ENCODE assay signal across 12 cellular contexts in genomic region chr6:161549977-161550655, GRCh38.
DNase-seq lines count a peak whose midpoint lies in the region; ATAC-seq, FAIRE-seq and TF ChIP-seq lines count a peak whose summit lies in the region.
"Had no signal": no experiment of that assay in that cellular context is flagged by ENCODE, and none has a peak within 500 bp of the region (broad histone marks: within the 10 kb centered on the region; RNA-seq: fewer than 3 reads in every experiment).

No MANE protein-coding gene starts in this region.

- TF ChIP-seq RAD21 in HepG2 (CRISPR knock-in tag; IDR thresholded peaks at IDR 0.05), result no peak

- DNase-seq in NCI-H1417 (lab: John Stamatoyannopoulos, UW) (peak in 2 of 3 experiments; percentile 11 to 52), NCI-H1417 treated with DMSO at 0.1 percent for 48 hours (lab: John Stamatoyannopoulos, UW) (no peak), LNCaP clone FGC (ENCODE audit: low read depth) (peak; percentile 44), SHP77 treated with DMSO at 0.1 percent for 48 hours (lab: John Stamatoyannopoulos, UW) (peak; percentile 97), HepG2 (ENCODE audit: low spot score) (peak; percentile 30)
- DNase-seq in stimulated activated naive CD4-positive, alpha-beta T cell treated with Interleukin-2 at 50 U/mL for 16 hours (lab: John Stamatoyannopoulos, UW), result no peak
- DNase-seq in activated CD8-positive, alpha-beta memory T cell treated with anti-CD3 and anti-CD28 coated beads, Interleukin-2, amount 50 U/mL, for 48 hours, result no peak
- no peak for DNase-seq in natural killer cell treated with Interleukin-12 subunit alpha and Interleukin-12 subunit beta and Interleukin-15 and Interleukin-18, amount 100 ng/mL, for 72 hours (ENCODE audit: low spot score)
- DNase-seq: central memory CD4-positive, alpha-beta T cell; upper lobe of right lung had no signal

- no peak overlapping the region for H3K27ac ChIP-seq in HepG2 (ENCODE audit: extremely low read length, insufficient read depth, low read length)
- H3K27ac ChIP-seq: upper lobe of right lung had no signal

- intact Hi-C loops in HepG2 (cut with micrococcal nuclease; ENCODE audit: unreplicated experiment), result no loop called here

- TF ChIP-seq EP300 in HepG2 (IDR thresholded peaks at IDR 0.05; ENCODE audit: low read depth in 2 of 2, low read length in 2 of 2) (no peak), HepG2 (CRISPR knock-in tag; IDR thresholded peaks at IDR 0.05; ENCODE audit: borderline replicate concordance) (no peak)

- 2% methylated on average over 4 of the region's 4 CpGs for WGBS in HepG2 (ENCODE audit: low lambda C conversion rate)

- no TSS peak for BruUV-seq in HepG2 (replicated peaks; lab: Mats Ljungman, UMichigan)

- peaks cover 5% of the 10 kb centered on the region for H3K36me3 Mint-ChIP-seq in natural killer cell treated with Interleukin-12 subunit alpha and Interleukin-12 subunit beta and Interleukin-15 and Interleukin-18, amount 100 ng/mL, for 72 hours

- no peak overlapping the region for H3K27ac Mint-ChIP-seq in natural killer cell treated with Interleukin-12 subunit alpha and Interleukin-12 subunit beta and Interleukin-15 and Interleukin-18, amount 100 ng/mL, for 72 hours
- H3K27ac Mint-ChIP-seq: activated naive CD4-positive, alpha-beta T cell treated with anti-CD3 and anti-CD28 coated beads, Interleukin-2, amount 50 U/mL, for 24 hours had no signal

- peak; percentile 70 for ATAC-seq in HepG2
- ATAC-seq in natural killer cell treated with Interleukin-12 subunit alpha and Interleukin-12 subunit beta and Interleukin-15 and Interleukin-18, amount 100 ng/mL, for 72 hours, result no peak
- ATAC-seq: upper lobe of right lung had no signal

- H3K79me2 ChIP-seq in HepG2 (ENCODE audit: insufficient read depth, low read length), result no peaks in the 10 kb centered on the region

- H3K9ac ChIP-seq in HepG2 (ENCODE audit: insufficient read depth, low read depth, low read length), result no peak overlapping the region

- peaks cover 4 to 15% of the 10 kb centered on the region in 2 donors for H3K27me3 Mint-ChIP-seq in natural killer cell treated with Interleukin-12 subunit alpha and Interleukin-12 subunit beta and Interleukin-15 and Interleukin-18, amount 100 ng/mL, for 72 hours
- H3K27me3 Mint-ChIP-seq: activated naive CD4-positive, alpha-beta T cell treated with anti-CD3 and anti-CD28 coated beads, Interleukin-2, amount 50 U/mL, for 24 hours had no signal

- no peak overlapping the region for H3K4me3 Mint-ChIP-seq in natural killer cell treated with Interleukin-12 subunit alpha and Interleukin-12 subunit beta and Interleukin-15 and Interleukin-18, amount 100 ng/mL, for 72 hours
- H3K4me3 Mint-ChIP-seq: activated naive CD4-positive, alpha-beta T cell treated with anti-CD3 and anti-CD28 coated beads, Interleukin-2, amount 50 U/mL, for 24 hours had no signal

- H3K9me3 ChIP-seq in HepG2 (ENCODE audit: low read length), result peaks cover 22% of the 10 kb centered on the region

- no peak overlapping the region for H3K4me2 ChIP-seq in HepG2 (ENCODE audit: low read depth, low read length)

- H3K36me3 ChIP-seq in HepG2 (replicated peaks in 1 of 2; ENCODE audit: control insufficient read depth in 1 of 2, insufficient read depth in 2 of 2, low read length in 2 of 2), result no peaks in the 10 kb centered on the region
- H3K36me3 ChIP-seq: upper lobe of right lung had no signal

- TF ChIP-seq POLR2A in HepG2 (IDR thresholded peaks at IDR 0.05; ENCODE audit: insufficient read depth in 1 of 2, low read depth in 2 of 2, low read length in 2 of 2), result no peak

- no peak for FAIRE-seq in HepG2 (lab: Jason Lieb, UNC)

- no peaks in the 10 kb centered on the region for H4K20me1 ChIP-seq in HepG2 (ENCODE audit: insufficient read depth, low read length)

- TF ChIP-seq CTCF in LNCaP clone FGC (IDR thresholded peaks at IDR 0.05; ENCODE audit: control insufficient read depth, extremely low read depth, insufficient read depth) (peak; percentile 25; the same call in 1 of the 2 replicates), HepG2 (CRISPR knock-in tag; IDR thresholded peaks at IDR 0.05) (no peak; the same call in 1 of the 2 replicates)

- in situ Hi-C loops in HepG2 (cut with HindIII; ENCODE audit: extremely low pct_ligation_motif_present, low pct_unique_long_range_greater_than_20kb), result no loop called here

- no peak overlapping the region for H2AFZ ChIP-seq in HepG2 (ENCODE audit: low read length)

- H3K4me3 ChIP-seq in LNCaP clone FGC (ENCODE audit: low read depth, low read length) (no peak overlapping the region), HepG2 (replicated peaks in 1 of 3; ENCODE audit: insufficient read depth in 1 of 3, low read depth in 2 of 3, low read length in 3 of 3) (no peak overlapping the region)
- H3K4me3 ChIP-seq: upper lobe of right lung had no signal

- no peaks in the 10 kb centered on the region for H3K27me3 ChIP-seq in HepG2 (ENCODE audit: control insufficient read depth in 1 of 2, insufficient read depth in 2 of 2, low read length in 2 of 2)
- H3K27me3 ChIP-seq: upper lobe of right lung had no signal

- H3K9me3 Mint-ChIP-seq in natural killer cell treated with Interleukin-12 subunit alpha and Interleukin-12 subunit beta and Interleukin-15 and Interleukin-18, amount 100 ng/mL, for 72 hours, result no peaks in the 10 kb centered on the region

- POLR2A ChIA-PET in HepG2 (lab: Yijun Ruan, JAX), result no interaction called here

- no peaks in the 10 kb centered on the region for H3K4me1 Mint-ChIP-seq in natural killer cell treated with Interleukin-12 subunit alpha and Interleukin-12 subunit beta and Interleukin-15 and Interleukin-18, amount 100 ng/mL, for 72 hours (ENCODE audit: low read depth in 2 of 2)
- H3K4me1 Mint-ChIP-seq: activated naive CD4-positive, alpha-beta T cell treated with anti-CD3 and anti-CD28 coated beads, Interleukin-2, amount 50 U/mL, for 24 hours had no signal

- CTCF ChIA-PET in HepG2 (lab: Yijun Ruan, JAX; ENCODE audit: low intra/inter-chr PET ratio, low total read pairs), result no interaction called here

- no peaks in the 10 kb centered on the region for H3K4me1 ChIP-seq in HepG2 (ENCODE audit: insufficient read depth, low read length)
- H3K4me1 ChIP-seq: Caco-2, upper lobe of right lung had no signal

TF ChIP-seq in HepG2, 621 proteins besides CTCF, POLR2A, EP300 and RAD21 (continues in another document):
- TF ChIP-seq ZNF878 (CRISPR knock-in tag; IDR thresholded peaks at IDR 0.05), result no peak
- peak; percentile 88 for TF ChIP-seq ATF7 (IDR thresholded peaks at IDR 0.05)
- peak; percentile 59; the same call in 1 of the 2 replicates for TF ChIP-seq ATF7 (CRISPR knock-in tag; IDR thresholded peaks at IDR 0.05)
- peak; percentile 86 for TF ChIP-seq FOXA3 (CRISPR knock-in tag; IDR thresholded peaks at IDR 0.05)
- no peak for TF ChIP-seq ZNF800 (CRISPR knock-in tag; IDR thresholded peaks at IDR 0.05)
- no peak for TF ChIP-seq TCF7L2 (IDR thresholded peaks at IDR 0.05; ENCODE audit: low read depth, low read length)
- TF ChIP-seq KDM1A (CRISPR knock-in tag; IDR thresholded peaks at IDR 0.05), result no peak
- no peak for TF ChIP-seq ZFP62 (CRISPR knock-in tag; IDR thresholded peaks at IDR 0.05)
- no peak for TF ChIP-seq TMF1 (CRISPR knock-in tag; IDR thresholded peaks at IDR 0.05; ENCODE audit: low read depth)
- TF ChIP-seq ZNF570 (CRISPR knock-in tag; IDR thresholded peaks at IDR 0.05; ENCODE audit: borderline replicate concordance), result no peak
- peak; percentile 66; the same call in 1 of the 2 replicates for TF ChIP-seq PRDM15 (CRISPR knock-in tag; IDR thresholded peaks at IDR 0.05)
- no peak for TF ChIP-seq ATRX (CRISPR knock-in tag; IDR thresholded peaks at IDR 0.05; ENCODE audit: borderline replicate concordance)
- no peak for TF ChIP-seq SNRNP70 (IDR thresholded peaks at IDR 0.05; ENCODE audit: low read depth, low read length)
- TF ChIP-seq KLF16 (CRISPR knock-in tag; IDR thresholded peaks at IDR 0.05), result no peak
- TF ChIP-seq HIVEP1 (CRISPR knock-in tag; IDR thresholded peaks at IDR 0.05), result no peak
- TF ChIP-seq AGO2 (optimal IDR thresholded peaks at IDR 0.05; ENCODE audit: low read depth, low read length), result no peak

Comparison
In these comparisons a context has a peak if more than half of its experiments do, and no peak if none do; other contexts are left out.
1. DNase-seq: peak in NCI-H1417 (2 of 3), LNCaP clone FGC (single experiment), SHP77 treated with DMSO at 0.1 percent for 48 hours (single experiment) and HepG2 (single experiment); none in NCI-H1417 treated with DMSO at 0.1 percent for 48 hours (single experiment), stimulated activated naive CD4-positive, alpha-beta T cell treated with Interleukin-2 at 50 U/mL for 16 hours (single experiment), activated CD8-positive, alpha-beta memory T cell treated with anti-CD3 and anti-CD28 coated beads, Interleukin-2, amount 50 U/mL, for 48 hours (single experiment) and natural killer cell treated with Interleukin-12 subunit alpha and Interleukin-12 subunit beta and Interleukin-15 and Interleukin-18, amount 100 ng/mL, for 72 hours (single experiment).